In genomic region chr3:72230774-72231379, GRCh38 we compare ENCODE assay signal across 18 cellular contexts.
DNase-seq lines count a peak whose midpoint lies in the region; ATAC-seq and TF ChIP-seq lines count a peak whose summit lies in the region.
"Had no signal": no experiment of that assay in that cellular context is flagged by ENCODE, and none has a peak within 500 bp of the region (broad histone marks: within the 10 kb centered on the region; RNA-seq: fewer than 3 reads in every experiment).

No MANE protein-coding gene starts in this region.

- H3K9me3 Mint-ChIP-seq in T-helper 2 cell treated with Interferon-gamma antibody and Interleukin-4, amounts not matched to agents 5 μg/mL and 100 μg/mL, for 36 hours = peaks cover 9% of the 10 kb centered on the region

- no peaks in the 10 kb centered on the region for H3K27me3 ChIP-seq in prostate gland (replicated peaks; ENCODE audit: insufficient read depth)
- peaks cover 45% of the 10 kb centered on the region for H3K27me3 ChIP-seq in PC-3 (ENCODE audit: low read length)

- peaks cover 11% of the 10 kb centered on the region for H3K4me1 ChIP-seq in prostate gland (replicated peaks)
- H3K4me1 ChIP-seq in PC-3 (ENCODE audit: insufficient read depth, low read length) = no peaks in the 10 kb centered on the region

- H3K27ac Mint-ChIP-seq in T-helper 2 cell treated with Interferon-gamma antibody and Interleukin-4, amounts not matched to agents 5 μg/mL and 100 μg/mL, for 36 hours = no peak overlapping the region
- H3K27ac Mint-ChIP-seq: activated CD4-positive, alpha-beta T cell treated with anti-CD3 and anti-CD28 coated beads, Interleukin-2, amount 10 ng/mL, durations not matched to agents 7 days and 5 days; activated CD8-positive, alpha-beta memory T cell treated with anti-CD3 and anti-CD28 coated beads, Interleukin-2, amount 10 ng/mL, durations not matched to agents 7 days and 5 days; activated naive CD4-positive, alpha-beta T cell treated with anti-CD3 and anti-CD28 coated beads, Interleukin-2, amount 10 ng/mL, durations not matched to agents 7 days and 5 days had no signal

- DNase-seq in AG10803 (ENCODE audit: low read depth) = peak; percentile 85
- peak; percentile 34 for DNase-seq in GM03348 (ENCODE audit: low spot score)
- peak in 4 of 61 donors; percentile 7 to 25 (median 22) for DNase-seq in caudate nucleus (lab: John Stamatoyannopoulos, UW)
- DNase-seq in prostate gland (ENCODE audit: low spot score) = peak; percentile 49
- no peak for DNase-seq in NCI-H2227 (lab: John Stamatoyannopoulos, UW; ENCODE audit: unreplicated experiment)
- DNase-seq in PC-3 = no peak
- DNase-seq in T-helper 2 cell treated with Interferon-gamma antibody and Interleukin-4, amounts not matched to agents 5 μg/mL and 100 μg/mL, for 36 hours (ENCODE audit: low spot score) = no peak
- DNase-seq: activated CD4-positive, alpha-beta T cell treated with anti-CD3 and anti-CD28 coated beads, Interleukin-2, amount 10 ng/mL, durations not matched to agents 7 days and 5 days; activated CD8-positive, alpha-beta memory T cell treated with anti-CD3 and anti-CD28 coated beads, Interleukin-2, amount 10 ng/mL, durations not matched to agents 7 days and 5 days; activated naive CD4-positive, alpha-beta T cell treated with anti-CD3 and anti-CD28 coated beads, Interleukin-2, amount 10 ng/mL, durations not matched to agents 7 days and 5 days; mesendoderm; NCI-H1048; NCI-H187 treated with DMSO at 0.1 percent for 48 hours; NCI-H2227 treated with DMSO at 0.1 percent for 48 hours had no signal

- TF ChIP-seq POLR2A in prostate gland (IDR thresholded peaks at IDR 0.05) = no peak

- POLR2A ChIA-PET in PC-3 (lab: Charles Lee; ENCODE audit: unreplicated experiment) = no interaction called here

- H3K4me1 Mint-ChIP-seq in T-helper 2 cell treated with Interferon-gamma antibody and Interleukin-4, amounts not matched to agents 5 μg/mL and 100 μg/mL, for 36 hours (ENCODE audit: low read depth) = peaks cover 4% of the 10 kb centered on the region
- H3K4me1 Mint-ChIP-seq: activated CD4-positive, alpha-beta T cell treated with anti-CD3 and anti-CD28 coated beads, Interleukin-2, amount 10 ng/mL, durations not matched to agents 7 days and 5 days; activated CD8-positive, alpha-beta memory T cell treated with anti-CD3 and anti-CD28 coated beads, Interleukin-2, amount 10 ng/mL, durations not matched to agents 7 days and 5 days; activated naive CD4-positive, alpha-beta T cell treated with anti-CD3 and anti-CD28 coated beads, Interleukin-2, amount 10 ng/mL, durations not matched to agents 7 days and 5 days had no signal

- WGBS in prostate gland = 17% methylated on average over 1 of the region's 1 CpG

- ATAC-seq in PC-3 = no peak
- ATAC-seq: activated CD8-positive, alpha-beta memory T cell treated with anti-CD3 and anti-CD28 coated beads, Interleukin-2, amount 10 ng/mL, durations not matched to agents 7 days and 5 days; GM12878; SK-N-SH treated with all-trans-retinoic acid at 6 μM for 48 hours had no signal

- H3K9me2 ChIP-seq in PC-3 (replicated peaks; ENCODE audit: low read length) = no peaks in the 10 kb centered on the region

- H3K27me3 Mint-ChIP-seq in T-helper 2 cell treated with Interferon-gamma antibody and Interleukin-4, amounts not matched to agents 5 μg/mL and 100 μg/mL, for 36 hours (ENCODE audit: low read depth) = peaks cover 9% of the 10 kb centered on the region
- H3K27me3 Mint-ChIP-seq: activated CD4-positive, alpha-beta T cell treated with anti-CD3 and anti-CD28 coated beads, Interleukin-2, amount 10 ng/mL, durations not matched to agents 7 days and 5 days had no signal

- H3K79me2 ChIP-seq in PC-3 (ENCODE audit: low read length) = no peaks in the 10 kb centered on the region

- peaks cover 1% of the 10 kb centered on the region for H3K36me3 Mint-ChIP-seq in T-helper 2 cell treated with Interferon-gamma antibody and Interleukin-4, amounts not matched to agents 5 μg/mL and 100 μg/mL, for 36 hours (ENCODE audit: low read depth)
- H3K36me3 Mint-ChIP-seq: activated CD8-positive, alpha-beta memory T cell treated with anti-CD3 and anti-CD28 coated beads, Interleukin-2, amount 10 ng/mL, durations not matched to agents 7 days and 5 days; activated naive CD4-positive, alpha-beta T cell treated with anti-CD3 and anti-CD28 coated beads, Interleukin-2, amount 10 ng/mL, durations not matched to agents 7 days and 5 days had no signal

- CTCF ChIA-PET in PC-3 (lab: Charles Lee) = no interaction called here

- H3K9me3 ChIP-seq in prostate gland = no peaks in the 10 kb centered on the region
- H3K9me3 ChIP-seq in PC-3 (ENCODE audit: low read length) = no peaks in the 10 kb centered on the region

- intact Hi-C loops in prostate gland (cut with DNase I) = loop anchor here (5.0 kb wide), 3 partner anchors 39 to 216 kb away; partner anchors contain the start of gene RYBP
- intact Hi-C loops in PC-3 (cut with micrococcal nuclease) = no loop called here

- H3K27ac ChIP-seq in caudate nucleus (ENCODE audit: low read depth, low read length) (peak overlapping the region; percentile 94), prostate gland (peak overlapping the region in 1 of 2 donors; percentile 47), PC-3 (ENCODE audit: low read length) (no peak overlapping the region)
- H3K27ac ChIP-seq: KMS-11, RWPE1 had no signal

- H3K4me2 ChIP-seq in PC-3 (ENCODE audit: low read length) = no peak overlapping the region
- H3K4me2 ChIP-seq: KMS-11 had no signal

- no peaks in the 10 kb centered on the region for H4K20me1 ChIP-seq in PC-3 (ENCODE audit: low read length)

- no peaks in the 10 kb centered on the region for H3F3A ChIP-seq in PC-3 (ENCODE audit: low read length, unreplicated experiment)

- no TSS peak for BruUV-seq in PC-3 (replicated peaks; lab: Mats Ljungman, UMichigan)

- no peak for TF ChIP-seq CTCF in AG10803 (conservative IDR thresholded peaks at IDR 0.05; ENCODE audit: low read length)
- no peak for TF ChIP-seq CTCF in prostate gland (IDR thresholded peaks at IDR 0.05)
- TF ChIP-seq CTCF in PC-3 (conservative IDR thresholded peaks at IDR 0.05; ENCODE audit: low read depth, low read length) = no peak

- no peak overlapping the region for H3K9ac ChIP-seq in PC-3 (ENCODE audit: low read length)
- H3K9ac ChIP-seq: KMS-11 had no signal

- H2AFZ ChIP-seq in PC-3 (ENCODE audit: low read length) = no peak overlapping the region

- H3K36me3 ChIP-seq in prostate gland (no peaks in the 10 kb centered on the region), PC-3 (ENCODE audit: low read depth, low read length) (no peaks in the 10 kb centered on the region)

- H3K4me3 ChIP-seq in AG10803 (ENCODE audit: low read length) (no peak overlapping the region), prostate gland (no peak overlapping the region), PC-3 (ENCODE audit: low read length) (no peak overlapping the region)
- H3K4me3 ChIP-seq: GM12878 had no signal

- no peak overlapping the region for H3K4me3 Mint-ChIP-seq in T-helper 2 cell treated with Interferon-gamma antibody and Interleukin-4, amounts not matched to agents 5 μg/mL and 100 μg/mL, for 36 hours
- H3K4me3 Mint-ChIP-seq: activated CD4-positive, alpha-beta T cell treated with anti-CD3 and anti-CD28 coated beads, Interleukin-2, amount 10 ng/mL, durations not matched to agents 7 days and 5 days; activated CD8-positive, alpha-beta memory T cell treated with anti-CD3 and anti-CD28 coated beads, Interleukin-2, amount 10 ng/mL, durations not matched to agents 7 days and 5 days; activated naive CD4-positive, alpha-beta T cell treated with anti-CD3 and anti-CD28 coated beads, Interleukin-2, amount 10 ng/mL, durations not matched to agents 7 days and 5 days had no signal

Comparison
In these comparisons a context has a peak if more than half of its experiments do, and no peak if none do; other contexts are left out.
1. DNase-seq: peak in AG10803 (single experiment), GM03348 (single experiment) and prostate gland (single experiment); none in NCI-H2227 (single experiment), PC-3 (single experiment) and T-helper 2 cell treated with Interferon-gamma antibody and Interleukin-4, amounts not matched to agents 5 μg/mL and 100 μg/mL, for 36 hours (single experiment).